16 cellular contexts compared by ENCODE assay signal in the genomic region with DNA sequence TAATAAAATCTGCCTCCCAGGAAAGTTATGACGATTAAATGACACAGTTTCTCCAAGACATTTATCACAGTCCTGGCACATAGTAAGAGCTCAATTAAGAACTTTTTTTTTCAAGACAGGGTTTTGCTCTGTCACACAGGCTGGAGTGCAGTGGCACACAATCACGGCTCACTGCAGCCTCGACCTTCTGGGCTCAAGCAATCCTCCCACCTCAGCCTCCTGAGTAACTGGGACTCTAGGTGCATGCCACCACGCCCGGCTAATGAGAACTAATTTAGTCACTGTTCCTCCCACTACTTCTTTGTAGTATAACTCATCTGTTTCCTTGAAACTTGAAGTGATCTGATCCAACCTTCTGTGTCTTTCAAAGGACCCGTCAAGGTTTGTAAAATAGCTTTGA.
"Had no signal": no experiment of that assay in that cellular context is flagged by ENCODE, and none has a peak within 500 bp of the region (broad histone marks: within the 10 kb centered on the region; RNA-seq: fewer than 3 reads in every experiment).

No MANE protein-coding gene starts in this region.

- H3K27ac Mint-ChIP-seq: memory B cell, T-helper 17 cell had no signal

- H3K27ac ChIP-seq: foreskin keratinocyte, left ventricle myocardium inferior, parathyroid adenoma, RWPE1, stomach, thoracic aorta, WERI-Rb-1 had no signal

- H3K79me2 ChIP-seq: parathyroid adenoma had no signal

- H2AFZ ChIP-seq: parathyroid adenoma had no signal

- H3K4me3 Mint-ChIP-seq: memory B cell; naive thymus-derived CD4-positive, alpha-beta T cell; T-helper 17 cell had no signal

- ATAC-seq: foreskin keratinocyte; mucosa of descending colon; naive thymus-derived CD4-positive, alpha-beta T cell; T-helper 17 cell had no signal

- H3K4me1 ChIP-seq: foreskin keratinocyte, parathyroid adenoma had no signal

- H3K4me3 ChIP-seq: left ventricle myocardium inferior, mucosa of descending colon, stomach, thoracic aorta had no signal

- H3K9me3 Mint-ChIP-seq: memory B cell; naive thymus-derived CD4-positive, alpha-beta T cell had no signal

- DNase-seq: activated effector memory CD4-positive, alpha-beta T cell treated with anti-CD3 and anti-CD28 coated beads, Interleukin-2, amount 50 U/mL, for 16 hours; aorta; effector memory CD4-positive, alpha-beta T cell; foreskin keratinocyte; glutamatergic neuron; hypothalamus; left ventricle myocardium inferior; mucosa of descending colon; stomach; T-helper 17 cell had no signal

- H3K36me3 ChIP-seq: left ventricle myocardium inferior, stomach, thoracic aorta, WERI-Rb-1 had no signal

- H3K9me3 ChIP-seq: left ventricle myocardium inferior, mucosa of descending colon, stomach, thoracic aorta had no signal

- H3K9ac ChIP-seq: parathyroid adenoma had no signal

- H3K36me3 Mint-ChIP-seq: memory B cell had no signal
